Comparison of ENCODE assay signal across 16 cellular contexts in the genomic region with DNA sequence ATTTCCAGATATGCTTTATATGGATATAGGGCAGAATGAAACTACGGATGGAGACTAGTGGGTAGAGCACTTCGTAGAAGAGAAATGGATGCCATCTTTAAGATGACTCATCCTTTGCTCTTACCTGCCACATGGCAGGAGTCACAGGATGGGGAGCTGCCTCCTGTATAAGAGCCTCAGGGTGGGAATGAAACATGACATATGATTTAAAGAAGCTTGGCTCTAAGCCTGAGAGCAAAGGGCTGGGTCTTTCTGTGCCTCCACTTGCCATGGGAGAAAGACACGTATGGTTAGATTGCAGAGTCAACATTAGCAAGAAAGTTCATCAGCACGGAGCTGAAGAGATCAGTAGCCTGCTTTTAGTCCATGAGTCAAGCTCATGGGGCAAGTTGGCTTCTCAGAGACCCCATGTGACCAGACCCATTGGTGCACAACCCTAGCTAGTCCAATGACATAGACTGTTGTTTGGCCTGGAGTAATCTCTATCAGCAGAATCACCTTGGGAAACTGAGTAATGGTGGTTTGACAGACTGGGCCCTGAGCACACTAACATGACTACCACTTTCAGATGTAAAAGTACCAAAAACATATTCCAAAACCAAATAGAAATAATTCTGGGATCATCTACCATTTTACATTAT. TPM values are rescaled to one million over a fixed set of nuclear protein-coding genes. Genes with fewer than 3 reads are reported as not detected.
"Had no signal": no experiment of that assay in that cellular context is flagged by ENCODE, and none has a peak within 500 bp of the region (broad histone marks: within the 10 kb centered on the region; RNA-seq: fewer than 3 reads in every experiment).

No MANE protein-coding gene starts in this region.

- H3K9me3 ChIP-seq: lower lobe of right lung, neutrophil, tibial nerve, vagina had no signal

- ATAC-seq: activated CD8-positive, alpha-beta T cell treated with anti-CD3 and anti-CD28 coated beads, Interleukin-2, amount 10 ng/mL, durations not matched to agents 7 days and 5 days; lower lobe of right lung; naive thymus-derived CD4-positive, alpha-beta T cell had no signal

- H3K4me1 ChIP-seq: lower lobe of right lung, vagina had no signal

- H3K4me3 ChIP-seq: lower lobe of right lung, skin epidermis, tibial nerve, vagina had no signal

- FAIRE-seq: astrocyte had no signal

- H3K27ac Mint-ChIP-seq: activated CD8-positive, alpha-beta T cell treated with anti-CD3 and anti-CD28 coated beads, Interleukin-2, amount 10 ng/mL, durations not matched to agents 7 days and 5 days had no signal

- H3K27me3 ChIP-seq: neutrophil, tibial nerve, vagina had no signal

- DNase-seq: activated CD4-positive, alpha-beta T cell treated with anti-CD3 and anti-CD28 coated beads for 1 hour; activated CD8-positive, alpha-beta T cell treated with anti-CD3 and anti-CD28 coated beads, Interleukin-2, amount 10 ng/mL, durations not matched to agents 7 days and 5 days; activated effector memory CD4-positive, alpha-beta T cell treated with anti-CD3 and anti-CD28 coated beads, Interleukin-2, amount 50 U/mL, for 16 hours; cortex of kidney; effector CD8-positive, alpha-beta T cell; hippocampal formation; lower lobe of right lung; naive thymus-derived CD4-positive, alpha-beta T cell; posterior cingulate gyrus; stimulated activated CD4-positive, alpha-beta T cell treated with anti-CD3 and anti-CD28 coated beads, Interleukin-4, amount 100 ng/mL, for 4 hours had no signal

- H3K4me3 Mint-ChIP-seq: activated CD8-positive, alpha-beta T cell treated with anti-CD3 and anti-CD28 coated beads, Interleukin-2, amount 10 ng/mL, durations not matched to agents 7 days and 5 days; naive thymus-derived CD4-positive, alpha-beta T cell had no signal

- H3K36me3 ChIP-seq: vagina had no signal

- H3K27ac ChIP-seq: lower lobe of right lung, neutrophil, skin epidermis, tibial nerve, vagina had no signal

RNA-seq across cellular contexts. Expression of a gene that starts 38.1 kb away (rescaled TPM):
- total RNA-seq: activated CD8-positive, alpha-beta T cell treated with anti-CD3 and anti-CD28 coated beads, Interleukin-2, amount 10 ng/mL, durations not matched to agents 7 days and 5 days; astrocyte; lower lobe of right lung; mononuclear cell; tibial nerve; vagina had no signal
- polyA plus RNA-seq: naive thymus-derived CD4-positive, alpha-beta T cell had no signal
